In genomic region chr5:77333451-77334123, GRCh38 we compare ENCODE assay signal across 26 cellular contexts.
DNase-seq lines count a peak whose midpoint lies in the region; ATAC-seq, FAIRE-seq and TF ChIP-seq lines count a peak whose summit lies in the region.
"Had no signal": no experiment of that assay in that cellular context is flagged by ENCODE, and none has a peak within 500 bp of the region (broad histone marks: within the 10 kb centered on the region; RNA-seq: fewer than 3 reads in every experiment).

No MANE protein-coding gene starts in this region.

- no peak overlapping the region for H2BK5ac ChIP-seq in H1 (ENCODE audit: low read depth, low read length)

- TF ChIP-seq CTCF in SK-N-SH (IDR thresholded peaks at IDR 0.05) (no peak), H1 (IDR thresholded peaks at IDR 0.05; ENCODE audit: control extremely low read depth in 1 of 3, insufficient read depth in 1 of 3, low read depth in 1 of 3, low read length in 3 of 3) (no peak), sigmoid colon (IDR thresholded peaks at IDR 0.05) (no peak), smooth muscle cell (IDR thresholded peaks at IDR 0.05; ENCODE audit: borderline replicate concordance, insufficient read depth, poor library complexity, severe bottlenecking) (no peak)

- peaks cover 24% of the 10 kb centered on the region for H3K4me1 Mint-ChIP-seq in activated T-helper 2 cell treated with anti-CD3 and anti-CD28 coated beads, Interferon-gamma antibody, Interleukin-2, Interleukin-4, amounts not matched to agents 10 μg/mL and 5 μg/mL and 100 μg/mL, durations not matched to agents 14 hours and 24 hours and 36 hours (ENCODE audit: low read depth)

- H2AK5ac ChIP-seq in H1 (ENCODE audit: low read depth, low read length): no peak overlapping the region

- TF ChIP-seq RAD21 in SK-N-SH (IDR thresholded peaks at IDR 0.05; ENCODE audit: low read length) (peak; percentile 11; the same call in 1 of the 2 replicates), H1 (IDR thresholded peaks at IDR 0.05 in 1 of 2, conservative IDR thresholded peaks at IDR 0.05 in 1 of 2; ENCODE audit: low read depth in 2 of 2, low read length in 2 of 2) (no peak)

- no peak for ATAC-seq in SK-N-SH treated with all-trans-retinoic acid at 6 μM for 48 hours

- H3K4me3 ChIP-seq in SK-N-SH (ENCODE audit: low read depth in 2 of 2, low read length in 1 of 2) (no peak overlapping the region), H1 (ENCODE audit: extremely low read depth in 1 of 4, insufficient read depth in 2 of 4, low read depth in 3 of 4, low read length in 4 of 4) (no peak overlapping the region), sigmoid colon (no peak overlapping the region), smooth muscle cell (no peak overlapping the region)
- H3K4me3 ChIP-seq: MG63, SK-N-MC had no signal

- POLR2A ChIA-PET in SK-N-SH (lab: Yijun Ruan, JAX) (interaction anchor here (0.6 kb wide), 1 partner anchor 1176 kb away, joined by 3 read pairs; no protein-coding TSS in a partner anchor), H1 (lab: Charles Lee; ENCODE audit: partially characterized antibody) (interaction anchor here (1.1 kb wide), 1 partner anchor 15 kb away, joined by 4 read pairs; no protein-coding TSS in a partner anchor)

- H3K23me2 ChIP-seq in H1 (ENCODE audit: low read depth, low read length): no peaks in the 10 kb centered on the region; the same call in 1 of the 2 replicates

- no peaks in the 10 kb centered on the region for H3K79me1 ChIP-seq in H1 (ENCODE audit: low read depth, low read length)

- peaks cover 7% of the 10 kb centered on the region for H3K27me3 Mint-ChIP-seq in activated T-helper 2 cell treated with anti-CD3 and anti-CD28 coated beads, Interferon-gamma antibody, Interleukin-2, Interleukin-4, amounts not matched to agents 10 μg/mL and 5 μg/mL and 100 μg/mL, durations not matched to agents 14 hours and 24 hours and 36 hours (ENCODE audit: low read depth)

- no peaks in the 10 kb centered on the region for H3K9me2 ChIP-seq in SK-N-SH

- TF ChIP-seq POLR2A in H1 (IDR thresholded peaks at IDR 0.05; ENCODE audit: control extremely low read depth in 1 of 2, low read depth in 2 of 2, low read length in 2 of 2): no peak
- no peak for TF ChIP-seq POLR2A in sigmoid colon (IDR thresholded peaks at IDR 0.05)

- H3K36me3 ChIP-seq in SK-N-SH (replicated peaks in 1 of 2; ENCODE audit: control insufficient read depth in 1 of 2, insufficient read depth in 2 of 2, low read length in 1 of 2) (no peaks in the 10 kb centered on the region), H1 (ENCODE audit: control insufficient read depth in 2 of 4, insufficient read depth in 4 of 4, low read length in 3 of 4) (no peaks in the 10 kb centered on the region), sigmoid colon (no peaks in the 10 kb centered on the region), smooth muscle cell (ENCODE audit: low read depth) (no peaks in the 10 kb centered on the region)
- H3K36me3 ChIP-seq: MG63 had no signal

- TF ChIP-seq EP300 in SK-N-SH (IDR thresholded peaks at IDR 0.05; ENCODE audit: borderline replicate concordance in 1 of 2, low read depth in 1 of 2, low read length in 1 of 2) (0 out of 4 replicates have a peak, but pooled peaks of 1 of the 2 experiments have one; percentile 42), H1 (IDR thresholded peaks at IDR 0.05; ENCODE audit: borderline replicate concordance in 1 of 2, low read depth in 2 of 2, low read length in 2 of 2) (no peak), sigmoid colon (IDR thresholded peaks at IDR 0.05) (peak in 1 of 4 donors; percentile 24)

- no peak overlapping the region for H2BK15ac ChIP-seq in H1 (ENCODE audit: low read length)

- FAIRE-seq in H1 (lab: Jason Lieb, UNC): no peak
- FAIRE-seq: GM18507 had no signal

- H3K9ac ChIP-seq in SK-N-SH (no peak overlapping the region), H1 (replicated peaks in 1 of 4; ENCODE audit: extremely low read depth in 1 of 4, low read depth in 3 of 4, low read length in 3 of 4) (no peak overlapping the region), smooth muscle cell (ENCODE audit: low read depth) (no peak overlapping the region)

- H3K23ac ChIP-seq in H1 (ENCODE audit: insufficient read length): no peak overlapping the region

- H4K20me1 ChIP-seq in SK-N-SH (ENCODE audit: insufficient read depth): no peaks in the 10 kb centered on the region
- H4K20me1 ChIP-seq in H1 (replicated peaks in 1 of 2; ENCODE audit: control insufficient read depth in 1 of 2, insufficient read depth in 2 of 2, low read length in 2 of 2): no peaks in the 10 kb centered on the region
- no peaks in the 10 kb centered on the region for H4K20me1 ChIP-seq in smooth muscle cell (ENCODE audit: low read depth)

- H3K36me3 Mint-ChIP-seq in activated T-helper 2 cell treated with anti-CD3 and anti-CD28 coated beads, Interferon-gamma antibody, Interleukin-2, Interleukin-4, amounts not matched to agents 10 μg/mL and 5 μg/mL and 100 μg/mL, durations not matched to agents 14 hours and 24 hours and 36 hours (ENCODE audit: low read depth): no peaks in the 10 kb centered on the region
- H3K36me3 Mint-ChIP-seq: CD4-positive, CD25-positive, alpha-beta regulatory T cell had no signal

- 41% methylated on average over 5 of the region's 5 CpGs for WGBS in SK-N-SH (ENCODE audit: low lambda C conversion rate)
- 73% methylated on average over 5 of the region's 5 CpGs; no CpG with 5 or more reads in 1 of the 2 experiments for WGBS in H1 (ENCODE audit: extremely low coverage in 1 of 2, insufficient coverage in 1 of 2, insufficient read length in 1 of 2, insufficient replicate concordance in 2 of 2, low coverage in 1 of 2, low lambda C conversion rate in 2 of 2, missing lambda C conversion rate in 1 of 2), 2 experiments
- WGBS in sigmoid colon, 2 donors: 85 to 88% methylated on average over 5 of the region's 5 CpGs
- 58% methylated on average over 5 of the region's 5 CpGs for WGBS in smooth muscle cell (ENCODE audit: low lambda C conversion rate)

- CTCF ChIA-PET in SK-N-SH (lab: Yijun Ruan, JAX): interaction anchor here (0.9 to 1.5 kb wide), 2 partner anchors 14 to 17 kb away, joined by 3 read pairs; no protein-coding TSS in a partner anchor
- CTCF ChIA-PET in H1 (lab: Charles Lee; ENCODE audit: partially characterized antibody): interaction anchor here (1.0 kb wide), 3 partner anchors 9 to 93 kb away, joined by 3 to 5 read pairs (median 3); no protein-coding TSS in a partner anchor

- no peaks in the 10 kb centered on the region for H3K9me3 Mint-ChIP-seq in activated T-helper 2 cell treated with anti-CD3 and anti-CD28 coated beads, Interferon-gamma antibody, Interleukin-2, Interleukin-4, amounts not matched to agents 10 μg/mL and 5 μg/mL and 100 μg/mL, durations not matched to agents 14 hours and 24 hours and 36 hours
- H3K9me3 Mint-ChIP-seq: CD4-positive, CD25-positive, alpha-beta regulatory T cell had no signal

- H3K27me3 ChIP-seq in SK-N-SH (ENCODE audit: insufficient read depth) (no peaks in the 10 kb centered on the region; the same call in 1 of the 2 replicates), H1 (replicated peaks in 1 of 4; ENCODE audit: control insufficient read depth in 3 of 4, extremely low read depth in 1 of 4, insufficient read depth in 3 of 4, low read length in 3 of 4) (no peaks in the 10 kb centered on the region), sigmoid colon (no peaks in the 10 kb centered on the region), smooth muscle cell (ENCODE audit: low read depth) (no peaks in the 10 kb centered on the region)
- H3K27me3 ChIP-seq: MG63 had no signal

- H3K4me3 Mint-ChIP-seq in activated T-helper 2 cell treated with anti-CD3 and anti-CD28 coated beads, Interferon-gamma antibody, Interleukin-2, Interleukin-4, amounts not matched to agents 10 μg/mL and 5 μg/mL and 100 μg/mL, durations not matched to agents 14 hours and 24 hours and 36 hours (ENCODE audit: low read depth): no peak overlapping the region

- H4K91ac ChIP-seq in H1 (replicated peaks; ENCODE audit: insufficient read length, low read length): no peak overlapping the region

- H3K4ac ChIP-seq in H1 (replicated peaks; ENCODE audit: insufficient read length, low read depth, low read length): no peak overlapping the region

- no peak overlapping the region for H3K18ac ChIP-seq in H1 (ENCODE audit: extremely low read depth, low read length)

- H2BK12ac ChIP-seq in H1 (ENCODE audit: low read depth, low read length): no peak overlapping the region

- H2BK20ac ChIP-seq in H1 (ENCODE audit: low read length): no peak overlapping the region

- intact Hi-C loops in sigmoid colon (cut with DNase I): no loop called here
- intact Hi-C loops in activated T-helper 2 cell treated with anti-CD3 and anti-CD28 coated beads, Interferon-gamma antibody, Interleukin-2, Interleukin-4, amounts not matched to agents 10 μg/mL and 5 μg/mL and 100 μg/mL, durations not matched to agents 14 hours and 24 hours and 36 hours (cut with micrococcal nuclease): no loop called here

- no peak overlapping the region for H4K5ac ChIP-seq in H1 (ENCODE audit: insufficient read length, low read depth, low read length)

- H4K8ac ChIP-seq in H1 (ENCODE audit: extremely low read depth, insufficient read depth, low read length): no peak overlapping the region

- H3K4me1 ChIP-seq in SK-N-SH (ENCODE audit: control insufficient read depth in 1 of 2, insufficient read depth in 2 of 2, low read depth in 1 of 2, low read length in 1 of 2) (peaks cover 0 to 30% of the 10 kb centered on the region in 2 experiments; a peak in 2 of 4 replicates), H1 (replicated peaks in 1 of 4; ENCODE audit: control insufficient read depth in 3 of 4, insufficient read depth in 4 of 4, low read length in 3 of 4) (peaks cover 0 to 9% (median 7%) of the 10 kb centered on the region in 4 experiments; a peak in 4 of 7 replicates), sigmoid colon (peaks cover 0 to 52% (median 34%) of the 10 kb centered on the region in 4 donors), smooth muscle cell (ENCODE audit: low read depth) (peaks cover 21% of the 10 kb centered on the region)

- H3K9me3 ChIP-seq in SK-N-SH (no peaks in the 10 kb centered on the region), H1 (ENCODE audit: insufficient read depth in 2 of 2, low read depth in 1 of 2, low read length in 1 of 2) (no peaks in the 10 kb centered on the region), sigmoid colon (no peaks in the 10 kb centered on the region), smooth muscle cell (replicated peaks; ENCODE audit: low read depth) (no peaks in the 10 kb centered on the region)
- H3K9me3 ChIP-seq: MG63 had no signal

- H3K4me2 ChIP-seq in SK-N-SH (no peak overlapping the region), H1 (ENCODE audit: insufficient read depth in 1 of 2, low read depth in 2 of 2, low read length in 2 of 2) (peak overlapping the region in 1 of 2 experiments; percentile 24; a peak in 2 of 4 replicates), smooth muscle cell (no peak overlapping the region)

- no peak overlapping the region for H2AFZ ChIP-seq in SK-N-SH (ENCODE audit: low read depth)
- 0 out of 2 replicates have a peak overlapping the region, but pooled peaks have one; percentile 27 for H2AFZ ChIP-seq in H1 (ENCODE audit: low read length)
- no peak overlapping the region for H2AFZ ChIP-seq in smooth muscle cell (ENCODE audit: low read depth)

- no peaks in the 10 kb centered on the region for H3K79me2 ChIP-seq in SK-N-SH (ENCODE audit: insufficient read depth)
- H3K79me2 ChIP-seq in H1 (ENCODE audit: control insufficient read depth in 1 of 2, insufficient read depth in 2 of 2, low read length in 2 of 2): no peaks in the 10 kb centered on the region
- H3K79me2 ChIP-seq in smooth muscle cell (ENCODE audit: low read depth): no peaks in the 10 kb centered on the region

- H3K27ac ChIP-seq in SK-N-SH (ENCODE audit: low read depth in 2 of 2, low read length in 1 of 2) (peak overlapping the region in 1 of 2 experiments; percentile 79; a peak in 2 of 4 replicates), H1 (ENCODE audit: low read depth, low read length) (no peak overlapping the region), sigmoid colon (peak overlapping the region in 3 of 4 donors; percentile 25 to 76 (median 65)), smooth muscle cell (ENCODE audit: low read depth) (no peak overlapping the region)
- H3K27ac ChIP-seq: SK-N-MC had no signal

- H3F3A ChIP-seq in SK-N-SH (replicated peaks; ENCODE audit: insufficient read depth): no peaks in the 10 kb centered on the region
- no peaks in the 10 kb centered on the region for H3F3A ChIP-seq in smooth muscle cell (ENCODE audit: low read depth)

- H3K56ac ChIP-seq in H1 (replicated peaks; ENCODE audit: insufficient read length, low read depth, low read length): no peak overlapping the region

- no peak overlapping the region for H3K14ac ChIP-seq in H1 (ENCODE audit: insufficient read length)

- no peak overlapping the region for H3K27ac Mint-ChIP-seq in activated T-helper 2 cell treated with anti-CD3 and anti-CD28 coated beads, Interferon-gamma antibody, Interleukin-2, Interleukin-4, amounts not matched to agents 10 μg/mL and 5 μg/mL and 100 μg/mL, durations not matched to agents 14 hours and 24 hours and 36 hours

- DNase-seq in SK-N-SH (peak; percentile 36), ELF-1 (ENCODE audit: low read depth, low spot score) (peak; percentile 16), H1 (ENCODE audit: low read depth in 1 of 2, low spot score in 2 of 2) (no peak), sigmoid colon (peak; percentile 72), C1 segment of cervical spinal cord (lab: John Stamatoyannopoulos, UW) (no peak), smooth muscle cell (lab: John Stamatoyannopoulos, UW; ENCODE audit: unreplicated experiment) (no peak)
- DNase-seq in activated T-helper 2 cell treated with anti-CD3 and anti-CD28 coated beads, Interferon-gamma antibody, Interleukin-2, Interleukin-4, amounts not matched to agents 10 μg/mL and 5 μg/mL and 100 μg/mL, durations not matched to agents 14 hours and 24 hours and 36 hours (ENCODE audit: low spot score): no peak
- DNase-seq: 8988T; ACHN; CD4-positive, CD25-positive, alpha-beta regulatory T cell; DMS153; DND-41; GOT3; IMR-90; KG1; MG63; NCI-H1105 treated with DMSO at 0.1 percent for 48 hours; NCI-H146; NCI-H1930; NCI-H2107; NCI-H524; RPMI8226; SHP77 treated with DMSO at 0.1 percent for 48 hours had no signal

- H2BK120ac ChIP-seq in H1 (replicated peaks; ENCODE audit: low read depth, low read length): no peak overlapping the region

Comparison
In these comparisons a context has a peak if more than half of its experiments do, and no peak if none do; other contexts are left out.
1. DNase-seq: peak in SK-N-SH (single experiment), ELF-1 (single experiment) and sigmoid colon (single experiment); none in H1 (0 of 2), C1 segment of cervical spinal cord (0 of 14), activated T-helper 2 cell treated with anti-CD3 and anti-CD28 coated beads, Interferon-gamma antibody, Interleukin-2, Interleukin-4, amounts not matched to agents 10 μg/mL and 5 μg/mL and 100 μg/mL, durations not matched to agents 14 hours and 24 hours and 36 hours (single experiment) and smooth muscle cell (single experiment).
2. H3K27ac ChIP-seq: peak in sigmoid colon (3 of 4); none in H1 (single experiment) and smooth muscle cell (single experiment).
3. Of the 17 proteins assayed by ChIP-seq in both H1 and SK-N-SH: peak only in H1: none; only in SK-N-SH: CHD2 and RAD21; in both: none; in neither: 14; mixed calls (peak in some experiments, not most) for 1.